In genomic region chr19:35648017-35648961, GRCh38 we compare ENCODE assay signal across 8 cellular contexts. TPM values are rescaled to one million over a fixed set of nuclear protein-coding genes. Genes with fewer than 3 reads are reported as not detected.
DNase-seq lines count a peak whose midpoint lies in the region; ATAC-seq and TF ChIP-seq lines count a peak whose summit lies in the region.

Gene COX6B1, plus strand, starts transcription at chr19:35648323. Its CDS starts 2,921 bp downstream, at chr19:35651244.

- peak in 1 of 2 donors; percentile 83 for TF ChIP-seq EP300 in tibial nerve (IDR thresholded peaks at IDR 0.05)

- H3K9me3 ChIP-seq in parathyroid adenoma (ENCODE audit: control insufficient read depth, low read length) (no peaks in the 10 kb centered on the region), tibial nerve (no peaks in the 10 kb centered on the region)

- H3K27ac Mint-ChIP-seq in activated naive CD8-positive, alpha-beta T cell treated with anti-CD3 and anti-CD28 coated beads, Interleukin-2, amount 50 U/mL, for 24 hours = peak within 1 kb of the TSS; percentile 92

- peak within 1 kb of the TSS; percentile 32 for H3K9ac ChIP-seq in parathyroid adenoma

- peak; percentile 52 for ATAC-seq in HG02763 (IDR thresholded peaks at IDR 0.05; ENCODE audit: unreplicated experiment)
- ATAC-seq in activated naive CD8-positive, alpha-beta T cell treated with anti-CD3 and anti-CD28 coated beads, Interleukin-2, amount 50 U/mL, for 24 hours = peak; percentile 76
- peak; percentile 80 for ATAC-seq in Right ventricle myocardium superior (ENCODE audit: poor library complexity)

- peak within 1 kb of the TSS; percentile 76 for H2AFZ ChIP-seq in parathyroid adenoma

- H3K4me2 ChIP-seq in parathyroid adenoma (ENCODE audit: low read length) = peak within 1 kb of the TSS; percentile 75

- peaks cover 15% of the 10 kb centered on the region for H3K36me3 Mint-ChIP-seq in activated naive CD8-positive, alpha-beta T cell treated with anti-CD3 and anti-CD28 coated beads, Interleukin-2, amount 50 U/mL, for 24 hours (ENCODE audit: low read depth)

- H3K27me3 ChIP-seq in parathyroid adenoma (ENCODE audit: control insufficient read depth, insufficient read depth, low read length) = no peaks in the 10 kb centered on the region
- H3K27me3 ChIP-seq in tibial nerve = no peaks in the 10 kb centered on the region

- DNase-seq in NCI-H1417 treated with DMSO at 0.1 percent for 48 hours (lab: John Stamatoyannopoulos, UW) (peak; percentile 85), SW480 (ENCODE audit: low spot score) (peak; percentile 100), Right ventricle myocardium superior (peak; percentile 94), tibial nerve (ENCODE audit: low spot score in 2 of 2) (peak; percentile 83 to 91)
- peak; percentile 88 for DNase-seq in activated naive CD8-positive, alpha-beta T cell treated with anti-CD3 and anti-CD28 coated beads, Interleukin-2, amount 50 U/mL, for 24 hours

- H3K36me3 ChIP-seq in parathyroid adenoma (ENCODE audit: control insufficient read depth, insufficient read depth, low read length) (no peaks in the 10 kb centered on the region), tibial nerve (peaks cover 0 to 35% (median 3%) of the 10 kb centered on the region in 3 donors)

- intact Hi-C loops in Right ventricle myocardium superior (cut with DNase I) = no loop called here

- no peaks in the 10 kb centered on the region for H3K9me3 Mint-ChIP-seq in activated naive CD8-positive, alpha-beta T cell treated with anti-CD3 and anti-CD28 coated beads, Interleukin-2, amount 50 U/mL, for 24 hours

- TF ChIP-seq POLR2A in GM10847 (IDR thresholded peaks at IDR 0.05; ENCODE audit: extremely low read depth, insufficient read length) = peak; percentile 68
- peak in 1 of 2 donors; percentile 61 for TF ChIP-seq POLR2A in tibial nerve (IDR thresholded peaks at IDR 0.05)

- WGBS in tibial nerve, 2 donors = 1% methylated on average over 27 to 46 of the region's 46 CpGs

- peak within 1 kb of the TSS; percentile 95 for H3K4me3 ChIP-seq in parathyroid adenoma (ENCODE audit: low read depth, low read length)
- H3K4me3 ChIP-seq in tibial nerve = peak within 1 kb of the TSS; percentile 64 to 91 (median 77)

- peaks cover 17% of the 10 kb centered on the region for H3K79me2 ChIP-seq in parathyroid adenoma

- H3K4me3 Mint-ChIP-seq in activated naive CD8-positive, alpha-beta T cell treated with anti-CD3 and anti-CD28 coated beads, Interleukin-2, amount 50 U/mL, for 24 hours = peak within 1 kb of the TSS; percentile 99

- H3K4me1 Mint-ChIP-seq in activated naive CD8-positive, alpha-beta T cell treated with anti-CD3 and anti-CD28 coated beads, Interleukin-2, amount 50 U/mL, for 24 hours = peaks cover 47% of the 10 kb centered on the region

- H3K4me1 ChIP-seq in parathyroid adenoma (no peaks in the 10 kb centered on the region), tibial nerve (peaks cover 0 to 53% (median 11%) of the 10 kb centered on the region in 4 donors)

- TF ChIP-seq CTCF in parathyroid adenoma (IDR thresholded peaks at IDR 0.05) (no peak), tibial nerve (IDR thresholded peaks at IDR 0.05) (no peak)

- H3K27ac ChIP-seq in parathyroid adenoma (peak within 1 kb of the TSS; percentile 78), tibial nerve (peak within 1 kb of the TSS; percentile 80 to 93 (median 87))

- H3K27me3 Mint-ChIP-seq in activated naive CD8-positive, alpha-beta T cell treated with anti-CD3 and anti-CD28 coated beads, Interleukin-2, amount 50 U/mL, for 24 hours = no peaks in the 10 kb centered on the region

RNA-seq across cellular contexts. Expression of gene COX6B1, which starts in this region (rescaled TPM):
- total RNA-seq in Right ventricle myocardium superior = 1,337 TPM
- 100 to 1,000 TPM; 293 to 338 (median 316) TPM for total RNA-seq in tibial nerve

Comparison
In these comparisons a context has a peak if more than half of its experiments do, and no peak if none do; other contexts are left out.
1. Peak in every context shown above with its lines: DNase-seq, ATAC-seq, H3K4me3 ChIP-seq and H3K27ac ChIP-seq.